Comparison of ENCODE assay signal across 20 cellular contexts in the genomic region with DNA sequence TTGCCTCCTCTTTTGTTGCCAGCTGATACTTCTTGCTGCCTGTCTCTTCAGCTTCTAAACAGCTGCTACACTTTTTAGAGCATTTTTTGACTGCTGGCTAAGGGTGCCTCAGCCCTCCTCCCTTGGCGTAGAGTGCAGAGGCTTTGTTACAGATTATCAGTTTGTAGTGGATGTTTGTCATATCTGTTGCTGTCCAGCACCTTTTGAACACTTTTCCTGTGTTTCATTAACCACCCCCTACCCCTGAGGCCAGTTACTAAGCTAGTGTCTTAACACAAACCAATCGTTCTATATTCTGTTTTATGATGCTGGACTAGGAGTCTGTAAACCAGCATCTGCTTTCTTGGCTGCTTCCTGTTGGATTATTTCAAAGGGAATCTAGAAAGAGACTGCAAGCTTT.
"Had no signal": no experiment of that assay in that cellular context is flagged by ENCODE, and none has a peak within 500 bp of the region (broad histone marks: within the 10 kb centered on the region; RNA-seq: fewer than 3 reads in every experiment).

No MANE protein-coding gene starts in this region.

- DNase-seq: cortex of kidney; dorsolateral prefrontal cortex; effector CD8-positive, alpha-beta T cell; gastrocnemius medialis; heart right ventricle; hypothalamus; kidney glomerular epithelial cell; mammary epithelial cell; mucosa of descending colon; occipital lobe; pancreas; right cardiac atrium; stimulated activated CD4-positive, alpha-beta T cell treated with anti-CD3 and anti-CD28 coated beads, Interleukin-2, amount 100 ng/mL, for 48 hours; stimulated activated naive CD4-positive, alpha-beta T cell treated with Interleukin-2 at 50 U/mL for 16 hours; testis; transverse colon had no signal

- H3K27ac Mint-ChIP-seq: natural killer cell treated with Interleukin-12 subunit alpha and Interleukin-12 subunit beta and Interleukin-15 and Interleukin-18, amount 100 ng/mL, for 72 hours; progenitor cell of endocrine pancreas had no signal

- H3K27me3 Mint-ChIP-seq: natural killer cell treated with Interleukin-12 subunit alpha and Interleukin-12 subunit beta and Interleukin-15 and Interleukin-18, amount 100 ng/mL, for 72 hours; progenitor cell of endocrine pancreas had no signal

- ATAC-seq: esophagus mucosa; gastrocnemius medialis; heart right ventricle; left lobe of liver; mucosa of descending colon; natural killer cell treated with Interleukin-12 subunit alpha and Interleukin-12 subunit beta and Interleukin-15 and Interleukin-18, amount 100 ng/mL, for 72 hours; pancreas; right cardiac atrium had no signal

- H3K36me3 Mint-ChIP-seq: natural killer cell treated with Interleukin-12 subunit alpha and Interleukin-12 subunit beta and Interleukin-15 and Interleukin-18, amount 100 ng/mL, for 72 hours had no signal

- H3K4me3 Mint-ChIP-seq: natural killer cell treated with Interleukin-12 subunit alpha and Interleukin-12 subunit beta and Interleukin-15 and Interleukin-18, amount 100 ng/mL, for 72 hours had no signal
